Comparison of ENCODE assay signal across 19 cellular contexts in the genomic region with DNA sequence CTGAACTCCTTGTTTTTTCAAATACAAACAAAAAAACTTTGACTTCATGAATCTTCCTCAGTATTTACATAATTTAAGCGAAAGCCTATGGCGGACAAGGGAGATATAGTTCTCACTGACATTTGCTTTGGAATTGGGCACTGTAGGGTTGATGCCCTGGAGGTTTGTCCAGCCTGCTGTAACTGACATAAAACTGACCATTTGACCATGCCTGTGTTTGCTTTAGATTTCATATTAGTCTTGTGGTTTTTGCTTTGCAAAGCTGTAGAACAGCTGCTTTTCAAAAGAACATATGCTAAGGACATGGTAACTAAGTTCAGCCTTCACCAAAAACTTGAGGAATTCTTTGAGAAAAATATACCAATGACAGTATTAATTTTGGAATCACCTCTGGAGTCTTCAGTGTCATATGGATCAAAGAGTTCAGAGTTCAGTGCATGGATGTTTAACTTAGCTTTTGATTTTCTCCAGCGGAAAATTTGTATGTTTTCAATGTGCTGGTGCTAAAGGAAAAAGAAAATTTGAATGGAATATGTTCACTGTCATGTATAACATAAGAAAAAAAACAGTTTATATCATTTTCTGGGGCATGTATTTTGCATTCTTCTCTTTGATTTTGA.
A peak's percentile ranks its signal among the peaks of the same experiment; 100 is the strongest.
DNase-seq lines count a peak whose midpoint lies in the region; ATAC-seq and TF ChIP-seq lines count a peak whose summit lies in the region.
"Had no signal": no experiment of that assay in that cellular context is flagged by ENCODE, and none has a peak within 500 bp of the region (broad histone marks: within the 10 kb centered on the region; RNA-seq: fewer than 3 reads in every experiment).

No MANE protein-coding gene starts in this region.

- H3K4me1 ChIP-seq in Panc1 (ENCODE audit: control insufficient read depth, insufficient read depth, low read length): peaks cover under 1% of the 10 kb centered on the region; the same call in 1 of the 2 replicates
- H3K4me1 ChIP-seq: A549, BLaER1 had no signal

- TF ChIP-seq CTCF in Panc1 (IDR thresholded peaks at IDR 0.05) (no peak), choroid plexus epithelial cell (conservative IDR thresholded peaks at IDR 0.05; ENCODE audit: low read depth, low read length) (no peak)

- H3K36me3 ChIP-seq in Panc1 (ENCODE audit: control insufficient read depth, insufficient read depth, low read length): peaks cover 4% of the 10 kb centered on the region; the same call in 1 of the 2 replicates
- H3K36me3 ChIP-seq: BLaER1 had no signal

- H3K4me3 ChIP-seq in Panc1 (ENCODE audit: low read depth in 2 of 2, low read length in 2 of 2) (no peak overlapping the region), choroid plexus epithelial cell (ENCODE audit: low read depth, low read length) (no peak overlapping the region)
- H3K4me3 ChIP-seq: A549, BLaER1 had no signal

- H3K27ac Mint-ChIP-seq in T-helper 2 cell treated with Interferon-gamma antibody and Interleukin-4, amounts not matched to agents 5 μg/mL and 100 μg/mL, for 36 hours: no peak overlapping the region
- H3K27ac Mint-ChIP-seq: CD14-positive monocyte; CD4-positive, alpha-beta memory T cell had no signal

- ATAC-seq in Panc1: no peak; the same call in 1 of the 2 replicates
- ATAC-seq: A549, HCT116 had no signal

- DNase-seq in Panc1 (ENCODE audit: low read depth, low spot score) (no peak), choroid plexus epithelial cell (ENCODE audit: low read depth) (peak; percentile 40), myocyte (ENCODE audit: low read depth) (peak; percentile 26), SW480 (ENCODE audit: low spot score) (no peak), NCI-H526 (lab: John Stamatoyannopoulos, UW) (no peak), epidermal melanocyte (ENCODE audit: insufficient read length, low spot score) (no peak)
- DNase-seq in T-helper 2 cell treated with Interferon-gamma antibody and Interleukin-4, amounts not matched to agents 5 μg/mL and 100 μg/mL, for 36 hours (ENCODE audit: low spot score): no peak
- DNase-seq: AML-193; CD4-positive, alpha-beta memory T cell; DMS153; DMS79; GDM1; GOT3; H7; IMR-90 had no signal

- POLR2A ChIA-PET in Panc1 (lab: Charles Lee): no interaction called here

- peak overlapping the region; percentile 100 for H3K27ac ChIP-seq in Panc1 (ENCODE audit: low read length)
- H3K27ac ChIP-seq: A549, BLaER1 had no signal

- intact Hi-C loops in Panc1 (cut with micrococcal nuclease; ENCODE audit: unreplicated experiment): no loop called here

- H3K27me3 ChIP-seq in Panc1 (ENCODE audit: control insufficient read depth, insufficient read depth, low read length): no peaks in the 10 kb centered on the region
- H3K27me3 ChIP-seq: BLaER1 had no signal

- no peak overlapping the region for H3K4me3 Mint-ChIP-seq in T-helper 2 cell treated with Interferon-gamma antibody and Interleukin-4, amounts not matched to agents 5 μg/mL and 100 μg/mL, for 36 hours
- H3K4me3 Mint-ChIP-seq: CD14-positive monocyte; CD4-positive, alpha-beta memory T cell had no signal

- BruUV-seq in Panc1 (replicated peaks; lab: Mats Ljungman, UMichigan): no TSS peak

- H3K36me3 Mint-ChIP-seq in T-helper 2 cell treated with Interferon-gamma antibody and Interleukin-4, amounts not matched to agents 5 μg/mL and 100 μg/mL, for 36 hours (ENCODE audit: low read depth): no peaks in the 10 kb centered on the region
- H3K36me3 Mint-ChIP-seq: CD14-positive monocyte; CD4-positive, alpha-beta memory T cell had no signal

- in situ Hi-C loops in Panc1 (cut with HindIII; ENCODE audit: low pct_unique_long_range_greater_than_20kb, low sequenced_read_pairs): no loop called here

- CTCF ChIA-PET in Panc1 (lab: Charles Lee): no interaction called here

- no peaks in the 10 kb centered on the region for H3K9me3 Mint-ChIP-seq in T-helper 2 cell treated with Interferon-gamma antibody and Interleukin-4, amounts not matched to agents 5 μg/mL and 100 μg/mL, for 36 hours

- peaks cover 52% of the 10 kb centered on the region; the same call in 1 of the 2 replicates for H3K9me3 ChIP-seq in Panc1 (ENCODE audit: control insufficient read depth, insufficient read depth, low read depth, low read length)
- H3K9me3 ChIP-seq: A549, BLaER1 had no signal

- no peaks in the 10 kb centered on the region for H3K27me3 Mint-ChIP-seq in T-helper 2 cell treated with Interferon-gamma antibody and Interleukin-4, amounts not matched to agents 5 μg/mL and 100 μg/mL, for 36 hours (ENCODE audit: low read depth)
- H3K27me3 Mint-ChIP-seq: CD4-positive, alpha-beta memory T cell had no signal

- no peaks in the 10 kb centered on the region for H3K4me1 Mint-ChIP-seq in T-helper 2 cell treated with Interferon-gamma antibody and Interleukin-4, amounts not matched to agents 5 μg/mL and 100 μg/mL, for 36 hours (ENCODE audit: low read depth)
- H3K4me1 Mint-ChIP-seq: CD14-positive monocyte; CD4-positive, alpha-beta memory T cell had no signal

Comparison
In these comparisons a context has a peak if more than half of its experiments do, and no peak if none do; other contexts are left out.
1. DNase-seq: peak in choroid plexus epithelial cell (single experiment) and myocyte (single experiment); none in Panc1 (single experiment), SW480 (single experiment), NCI-H526 (0 of 2), epidermal melanocyte (single experiment) and T-helper 2 cell treated with Interferon-gamma antibody and Interleukin-4, amounts not matched to agents 5 μg/mL and 100 μg/mL, for 36 hours (single experiment).